ENCODE assay signal across 1 cellular context in the genomic region with DNA sequence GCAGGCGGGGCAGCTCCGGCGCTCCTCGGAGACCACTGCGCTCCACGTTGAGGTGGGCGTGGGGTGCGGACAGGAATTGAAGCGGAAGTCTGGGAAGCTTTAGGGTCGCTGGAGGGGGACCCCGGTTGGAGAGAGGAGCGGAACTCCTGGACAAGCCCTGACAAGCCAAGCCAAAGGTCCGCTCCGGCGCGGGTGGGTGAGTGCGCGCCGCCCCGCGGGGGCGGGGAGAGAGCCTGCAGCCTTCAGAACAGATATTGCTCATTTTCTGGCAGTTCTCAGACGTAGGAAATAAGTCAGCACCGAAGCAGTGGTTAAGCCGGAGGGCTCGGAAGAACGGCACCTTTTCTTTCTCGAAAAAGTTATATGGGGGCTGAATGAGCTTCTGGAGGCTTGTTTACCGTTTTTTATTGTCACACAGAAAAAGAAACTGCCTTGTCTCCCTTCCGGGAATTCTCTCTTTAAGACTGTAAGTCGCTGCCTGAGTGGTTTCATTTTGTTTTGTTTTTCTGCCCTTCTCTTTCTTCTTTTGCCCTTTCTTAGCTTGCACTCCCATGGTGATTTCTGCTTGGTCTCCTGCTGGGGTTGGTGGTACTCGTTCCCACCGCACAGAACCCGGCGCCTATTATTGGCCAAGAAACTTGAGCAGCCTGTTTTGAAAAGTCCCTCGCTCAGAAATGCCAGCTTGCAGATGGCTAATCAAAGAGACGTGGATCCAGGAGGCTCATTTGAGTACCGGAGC.
A peak's percentile ranks its signal among the peaks of the same experiment; 100 is the strongest.
TF ChIP-seq lines count a peak whose summit lies in the region.

No MANE protein-coding gene starts in this region.

TF ChIP-seq in HepG2, 621 proteins besides CTCF, POLR2A, EP300 and RAD21 (continued from another document and continues in another):
- TF ChIP-seq LCORL (IDR thresholded peaks at IDR 0.05) (no peak), LCORL (CRISPR knock-in tag; IDR thresholded peaks at IDR 0.05) (0 out of 2 replicates have a peak, but pooled peaks have one; percentile 18), DPF2 (CRISPR knock-in tag; IDR thresholded peaks at IDR 0.05; ENCODE audit: borderline replicate concordance, low read depth) (no peak), ZNF737 (CRISPR knock-in tag; IDR thresholded peaks at IDR 0.05; ENCODE audit: borderline replicate concordance) (no peak), TBL1XR1 (IDR thresholded peaks at IDR 0.05; ENCODE audit: borderline replicate concordance, low read length, partially characterized antibody) (no peak), GATAD1 (CRISPR knock-in tag; IDR thresholded peaks at IDR 0.05) (no peak), KLF15 (CRISPR knock-in tag; IDR thresholded peaks at IDR 0.05; ENCODE audit: borderline replicate concordance) (no peak), RXRA (CRISPR knock-in tag; IDR thresholded peaks at IDR 0.05) (no peak), ZNF770 (CRISPR knock-in tag; IDR thresholded peaks at IDR 0.05) (no peak), TAF15 (IDR thresholded peaks at IDR 0.05; ENCODE audit: low read depth, low read length, poor library complexity, severe bottlenecking) (no peak), ZEB1 (IDR thresholded peaks at IDR 0.05; ENCODE audit: insufficient replicate concordance, low read depth) (no peak), U2AF2 (IDR thresholded peaks at IDR 0.05; ENCODE audit: low read depth, low read length) (no peak), TP53 (CRISPR knock-in tag; conservative IDR thresholded peaks at IDR 0.05) (peak; percentile 98), ZNF205 (CRISPR knock-in tag; IDR thresholded peaks at IDR 0.05) (no peak), ZBTB8A (CRISPR knock-in tag; IDR thresholded peaks at IDR 0.05; ENCODE audit: borderline replicate concordance, low read depth) (no peak), ZNF451 (CRISPR knock-in tag; IDR thresholded peaks at IDR 0.05) (0 out of 2 replicates have a peak, but pooled peaks have one; percentile 49), ZNF564 (CRISPR knock-in tag; IDR thresholded peaks at IDR 0.05) (no peak), ZIK1 (CRISPR knock-in tag; IDR thresholded peaks at IDR 0.05; ENCODE audit: borderline replicate concordance, low read depth) (peak; percentile 50; the same call in 1 of the 2 replicates), IRF2 (CRISPR knock-in tag; IDR thresholded peaks at IDR 0.05) (peak; percentile 40; the same call in 1 of the 2 replicates), MAFG (CRISPR knock-in tag; IDR thresholded peaks at IDR 0.05) (no peak), ZNF317 (CRISPR knock-in tag; IDR thresholded peaks at IDR 0.05) (no peak), RFXAP (CRISPR knock-in tag; IDR thresholded peaks at IDR 0.05; ENCODE audit: borderline replicate concordance) (0 out of 2 replicates have a peak, but pooled peaks have one; percentile 22), YEATS2 (CRISPR knock-in tag; IDR thresholded peaks at IDR 0.05; ENCODE audit: borderline replicate concordance) (no peak), JARID2 (CRISPR knock-in tag; IDR thresholded peaks at IDR 0.05; ENCODE audit: insufficient replicate concordance) (no peak), TCF7L2 (IDR thresholded peaks at IDR 0.05; ENCODE audit: low read depth, low read length) (no peak), NFE2L1 (CRISPR knock-in tag; IDR thresholded peaks at IDR 0.05; ENCODE audit: borderline replicate concordance) (no peak), HMGXB3 (CRISPR knock-in tag; IDR thresholded peaks at IDR 0.05; ENCODE audit: borderline replicate concordance) (no peak; the same call in 1 of the 2 replicates), ZNF891 (CRISPR knock-in tag; IDR thresholded peaks at IDR 0.05) (no peak), ZSCAN9 (CRISPR knock-in tag; IDR thresholded peaks at IDR 0.05; ENCODE audit: borderline replicate concordance) (no peak), TBX2 (CRISPR knock-in tag; IDR thresholded peaks at IDR 0.05; ENCODE audit: borderline replicate concordance) (0 out of 2 replicates have a peak, but pooled peaks have one; percentile 3), MEIS1 (CRISPR knock-in tag; IDR thresholded peaks at IDR 0.05; ENCODE audit: borderline replicate concordance) (no peak), KAT2B (IDR thresholded peaks at IDR 0.05; ENCODE audit: borderline replicate concordance, low read depth, low read length) (no peak), SALL2 (CRISPR knock-in tag; IDR thresholded peaks at IDR 0.05) (no peak), CENPT (CRISPR knock-in tag; IDR thresholded peaks at IDR 0.05; ENCODE audit: low read depth) (no peak), ZZZ3 (CRISPR knock-in tag; IDR thresholded peaks at IDR 0.05; ENCODE audit: borderline replicate concordance) (no peak), EED (CRISPR knock-in tag; IDR thresholded peaks at IDR 0.05) (no peak), ZNF660 (CRISPR knock-in tag; IDR thresholded peaks at IDR 0.05; ENCODE audit: borderline replicate concordance, low read depth) (no peak), ETV5 (CRISPR knock-in tag; IDR thresholded peaks at IDR 0.05; ENCODE audit: borderline replicate concordance) (no peak), MTF1 (CRISPR knock-in tag; IDR thresholded peaks at IDR 0.05) (no peak), RFX3 (CRISPR knock-in tag; IDR thresholded peaks at IDR 0.05) (no peak), THAP9 (CRISPR knock-in tag; IDR thresholded peaks at IDR 0.05; ENCODE audit: borderline replicate concordance) (no peak; the same call in 1 of the 2 replicates), HMG20A (CRISPR knock-in tag; IDR thresholded peaks at IDR 0.05; ENCODE audit: borderline replicate concordance) (no peak), ZNF589 (CRISPR knock-in tag; conservative IDR thresholded peaks at IDR 0.05) (no peak), NFYC (CRISPR knock-in tag; IDR thresholded peaks at IDR 0.05) (peak; percentile 28; the same call in 1 of the 2 replicates), MAF1 (CRISPR knock-in tag; IDR thresholded peaks at IDR 0.05; ENCODE audit: borderline replicate concordance) (no peak), ZNF788 (CRISPR knock-in tag; IDR thresholded peaks at IDR 0.05; ENCODE audit: borderline replicate concordance) (no peak), SYNCRIP (IDR thresholded peaks at IDR 0.05; ENCODE audit: insufficient read depth, low read depth, low read length) (no peak), ZNF777 (CRISPR knock-in tag; IDR thresholded peaks at IDR 0.05) (no peak; the same call in 1 of the 2 replicates), ZBTB25 (CRISPR knock-in tag; IDR thresholded peaks at IDR 0.05) (no peak), HIC2 (CRISPR knock-in tag; IDR thresholded peaks at IDR 0.05; ENCODE audit: low read depth) (no peak), CEBPB (IDR thresholded peaks at IDR 0.05; ENCODE audit: borderline replicate concordance, low read depth, low read length) (no peak), RBAK (CRISPR knock-in tag; IDR thresholded peaks at IDR 0.05) (no peak), ZBTB7B (CRISPR knock-in tag; IDR thresholded peaks at IDR 0.05) (peak; percentile 49; the same call in 1 of the 2 replicates), ZSCAN29 (CRISPR knock-in tag; conservative IDR thresholded peaks at IDR 0.05) (no peak), IKZF4 (CRISPR knock-in tag; IDR thresholded peaks at IDR 0.05; ENCODE audit: borderline replicate concordance, low read depth, not compliant biosample characterization) (peak; percentile 72), TCF12 (IDR thresholded peaks at IDR 0.05) (no peak), TCF12 (CRISPR knock-in tag; IDR thresholded peaks at IDR 0.05) (no peak), ZNF746 (CRISPR knock-in tag; IDR thresholded peaks at IDR 0.05) (no peak), ZNF235 (CRISPR knock-in tag; IDR thresholded peaks at IDR 0.05; ENCODE audit: borderline replicate concordance) (no peak), ZNF432 (CRISPR knock-in tag; IDR thresholded peaks at IDR 0.05; ENCODE audit: borderline replicate concordance) (no peak), FLYWCH1 (CRISPR knock-in tag; IDR thresholded peaks at IDR 0.05) (no peak), ZNF496 (CRISPR knock-in tag; IDR thresholded peaks at IDR 0.05; ENCODE audit: insufficient replicate concordance) (no peak), ZSCAN30 (CRISPR knock-in tag; IDR thresholded peaks at IDR 0.05) (no peak), KDM6A (CRISPR knock-in tag; IDR thresholded peaks at IDR 0.05; ENCODE audit: low read depth) (no peak), ZFP36L2 (CRISPR knock-in tag; IDR thresholded peaks at IDR 0.05) (no peak)
